Comparison of ENCODE assay signal across 1 cellular context in the genomic region with DNA sequence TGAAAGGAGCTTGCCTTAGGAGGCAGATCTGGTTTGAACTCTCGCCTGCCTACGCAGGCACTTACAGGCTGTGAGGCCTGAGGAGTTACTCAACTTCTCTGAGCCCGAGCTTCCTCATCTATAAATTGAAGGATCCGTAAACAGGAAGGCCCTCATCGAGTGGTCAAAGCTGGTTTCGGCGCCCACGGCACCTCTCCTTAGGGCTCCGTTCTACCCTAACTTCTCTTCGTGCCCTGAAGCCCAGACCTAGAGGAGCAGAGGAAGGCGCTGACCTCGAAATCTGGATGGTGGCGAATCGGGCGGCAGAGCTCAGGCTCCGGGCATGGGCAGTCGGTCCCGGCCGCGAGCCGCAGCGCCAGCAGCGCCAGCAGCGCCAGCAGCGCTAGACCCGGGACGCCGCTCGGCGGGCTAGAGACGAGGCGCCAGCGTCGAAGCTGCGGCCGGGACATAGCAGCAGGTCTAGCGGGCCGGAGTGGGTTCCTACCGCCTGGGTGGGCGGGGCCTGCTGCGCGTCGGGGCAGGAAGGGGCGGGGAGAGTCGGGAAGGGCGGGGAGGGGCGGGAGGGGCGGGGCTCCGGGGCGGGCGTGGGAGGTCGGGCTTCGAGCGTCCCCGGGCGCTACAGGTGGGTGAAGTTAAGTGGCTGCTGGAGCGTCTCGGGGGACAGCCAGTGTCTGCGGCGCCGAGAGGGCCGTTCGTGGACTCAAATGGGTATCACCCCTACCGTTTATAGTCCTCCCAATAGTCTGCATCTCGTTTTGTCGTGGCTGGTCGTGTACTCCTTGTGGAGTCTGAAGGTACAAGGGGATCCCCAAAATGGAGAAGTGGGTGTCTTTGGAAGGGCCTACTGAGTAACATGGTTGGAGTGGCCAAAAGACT.
TF ChIP-seq lines count a peak whose summit lies in the region.

A gene with protein sequence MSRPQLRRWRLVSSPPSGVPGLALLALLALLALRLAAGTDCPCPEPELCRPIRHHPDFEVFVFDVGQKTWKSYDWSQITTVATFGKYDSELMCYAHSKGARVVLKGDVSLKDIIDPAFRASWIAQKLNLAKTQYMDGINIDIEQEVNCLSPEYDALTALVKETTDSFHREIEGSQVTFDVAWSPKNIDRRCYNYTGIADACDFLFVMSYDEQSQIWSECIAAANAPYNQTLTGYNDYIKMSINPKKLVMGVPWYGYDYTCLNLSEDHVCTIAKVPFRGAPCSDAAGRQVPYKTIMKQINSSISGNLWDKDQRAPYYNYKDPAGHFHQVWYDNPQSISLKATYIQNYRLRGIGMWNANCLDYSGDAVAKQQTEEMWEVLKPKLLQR (minus strand): TSS at position 474 of the 876 bp plus-strand sequence. CDS start 25 bp downstream, at position 449.

TF ChIP-seq in K562, 482 proteins besides CTCF, POLR2A, EP300 and RAD21 (continued from another document and continues in another):
- TF ChIP-seq ARID4B (CRISPR knock-in tag; IDR thresholded peaks at IDR 0.05), result no peak
- no peak for TF ChIP-seq ZNF133 (CRISPR knock-in tag; IDR thresholded peaks at IDR 0.05)
- TF ChIP-seq RBM39 (optimal IDR thresholded peaks at IDR 0.05; ENCODE audit: low read depth, low read length), result peak; percentile 68
- TF ChIP-seq THAP7 (CRISPR knock-in tag; IDR thresholded peaks at IDR 0.05), result no peak
- no peak for TF ChIP-seq BMI1 (IDR thresholded peaks at IDR 0.05; ENCODE audit: low read length)
- 0 out of 2 replicates have a peak, but pooled peaks have one; percentile 45 for TF ChIP-seq ZNF431 (CRISPR knock-in tag; IDR thresholded peaks at IDR 0.05)
- TF ChIP-seq SMARCC2 (IDR thresholded peaks at IDR 0.05; ENCODE audit: low read depth), result peak; percentile 32; the same call in 1 of the 2 replicates
- no peak for TF ChIP-seq ZSCAN29 (IDR thresholded peaks at IDR 0.05)
- no peak for TF ChIP-seq ZNF584 (CRISPR knock-in tag; IDR thresholded peaks at IDR 0.05; ENCODE audit: low read depth)
- TF ChIP-seq TOE1 (IDR thresholded peaks at IDR 0.05; ENCODE audit: borderline replicate concordance), result no peak
- TF ChIP-seq TOE1 (CRISPR knock-in tag; IDR thresholded peaks at IDR 0.05; ENCODE audit: borderline replicate concordance, low read depth), result no peak
- no peak for TF ChIP-seq U2AF2 (optimal IDR thresholded peaks at IDR 0.05; ENCODE audit: low read depth, low read length)
- no peak for TF ChIP-seq ZBTB49 (CRISPR knock-in tag; IDR thresholded peaks at IDR 0.05; ENCODE audit: borderline replicate concordance)
- no peak for TF ChIP-seq THRA (IDR thresholded peaks at IDR 0.05)
- no peak for TF ChIP-seq ZNF263 (CRISPR knock-in tag; IDR thresholded peaks at IDR 0.05; ENCODE audit: borderline replicate concordance)
- TF ChIP-seq TEAD1 (CRISPR knock-in tag; IDR thresholded peaks at IDR 0.05), result peak in 1 of 2 experiments; percentile 84; a peak in 1 of 4 replicates
- TF ChIP-seq ZNF589 (CRISPR knock-in tag; IDR thresholded peaks at IDR 0.05; ENCODE audit: low read depth), result no peak
- TF ChIP-seq TEAD4 (IDR thresholded peaks at IDR 0.05; ENCODE audit: low read length), result 0 out of 2 replicates have a peak, but pooled peaks have one; percentile 4
- TF ChIP-seq TEAD4 (CRISPR knock-in tag; IDR thresholded peaks at IDR 0.05; ENCODE audit: borderline replicate concordance), result no peak
- TF ChIP-seq FOXK2 (conservative IDR thresholded peaks at IDR 0.05 in 1 of 2, IDR thresholded peaks at IDR 0.05 in 1 of 2; ENCODE audit: low read depth in 2 of 2), result peak in 1 of 2 experiments; percentile 46; a peak in 3 of 4 replicates
- TF ChIP-seq KLF10 (CRISPR knock-in tag; IDR thresholded peaks at IDR 0.05), result no peak
- TF ChIP-seq HNRNPUL1 (IDR thresholded peaks at IDR 0.05; ENCODE audit: low read length), result peak; percentile 41; the same call in 1 of the 2 replicates
- TF ChIP-seq DDX20 (tag; IDR thresholded peaks at IDR 0.05; ENCODE audit: low read depth), result no peak
- TF ChIP-seq, protein P1, sequence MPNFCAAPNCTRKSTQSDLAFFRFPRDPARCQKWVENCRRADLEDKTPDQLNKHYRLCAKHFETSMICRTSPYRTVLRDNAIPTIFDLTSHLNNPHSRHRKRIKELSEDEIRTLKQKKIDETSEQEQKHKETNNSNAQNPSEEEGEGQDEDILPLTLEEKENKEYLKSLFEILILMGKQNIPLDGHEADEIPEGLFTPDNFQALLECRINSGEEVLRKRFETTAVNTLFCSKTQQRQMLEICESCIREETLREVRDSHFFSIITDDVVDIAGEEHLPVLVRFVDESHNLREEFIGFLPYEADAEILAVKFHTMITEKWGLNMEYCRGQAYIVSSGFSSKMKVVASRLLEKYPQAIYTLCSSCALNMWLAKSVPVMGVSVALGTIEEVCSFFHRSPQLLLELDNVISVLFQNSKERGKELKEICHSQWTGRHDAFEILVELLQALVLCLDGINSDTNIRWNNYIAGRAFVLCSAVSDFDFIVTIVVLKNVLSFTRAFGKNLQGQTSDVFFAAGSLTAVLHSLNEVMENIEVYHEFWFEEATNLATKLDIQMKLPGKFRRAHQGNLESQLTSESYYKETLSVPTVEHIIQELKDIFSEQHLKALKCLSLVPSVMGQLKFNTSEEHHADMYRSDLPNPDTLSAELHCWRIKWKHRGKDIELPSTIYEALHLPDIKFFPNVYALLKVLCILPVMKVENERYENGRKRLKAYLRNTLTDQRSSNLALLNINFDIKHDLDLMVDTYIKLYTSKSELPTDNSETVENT (CRISPR knock-in tag; IDR thresholded peaks at IDR 0.05), result 0 out of 2 replicates have a peak, but pooled peaks have one; percentile 58
- TF ChIP-seq NCOA4 (IDR thresholded peaks at IDR 0.05; ENCODE audit: partially characterized antibody), result no peak
- no peak; the same call in 1 of the 2 replicates for TF ChIP-seq ATF7 (IDR thresholded peaks at IDR 0.05)
- no peak for TF ChIP-seq MTF1 (CRISPR knock-in tag; IDR thresholded peaks at IDR 0.05; ENCODE audit: borderline replicate concordance)
- TF ChIP-seq, protein P2, sequence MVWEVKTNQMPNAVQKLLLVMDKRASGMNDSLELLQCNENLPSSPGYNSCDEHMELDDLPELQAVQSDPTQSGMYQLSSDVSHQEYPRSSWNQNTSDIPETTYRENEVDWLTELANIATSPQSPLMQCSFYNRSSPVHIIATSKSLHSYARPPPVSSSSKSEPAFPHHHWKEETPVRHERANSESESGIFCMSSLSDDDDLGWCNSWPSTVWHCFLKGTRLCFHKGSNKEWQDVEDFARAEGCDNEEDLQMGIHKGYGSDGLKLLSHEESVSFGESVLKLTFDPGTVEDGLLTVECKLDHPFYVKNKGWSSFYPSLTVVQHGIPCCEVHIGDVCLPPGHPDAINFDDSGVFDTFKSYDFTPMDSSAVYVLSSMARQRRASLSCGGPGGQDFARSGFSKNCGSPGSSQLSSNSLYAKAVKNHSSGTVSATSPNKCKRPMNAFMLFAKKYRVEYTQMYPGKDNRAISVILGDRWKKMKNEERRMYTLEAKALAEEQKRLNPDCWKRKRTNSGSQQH (CRISPR knock-in tag; IDR thresholded peaks at IDR 0.05), result no peak
- TF ChIP-seq PTBP1 (IDR thresholded peaks at IDR 0.05; ENCODE audit: low read depth, low read length), result peak; percentile 28; the same call in 1 of the 2 replicates
- peak; percentile 82; the same call in 1 of the 2 replicates for TF ChIP-seq ETS1 (conservative IDR thresholded peaks at IDR 0.05; ENCODE audit: control insufficient read depth, low read depth, low read length)
- no peak for TF ChIP-seq ELK3 (CRISPR knock-in tag; IDR thresholded peaks at IDR 0.05)
- no peak for TF ChIP-seq JUN (IDR thresholded peaks at IDR 0.05; ENCODE audit: borderline replicate concordance, low read depth, low read length)
- no peak for TF ChIP-seq JUN (CRISPR knock-in tag; IDR thresholded peaks at IDR 0.05; ENCODE audit: borderline replicate concordance)
- TF ChIP-seq ZZZ3 (IDR thresholded peaks at IDR 0.05), result no peak
- TF ChIP-seq FOS (IDR thresholded peaks at IDR 0.05; ENCODE audit: extremely low read depth, insufficient read length), result no peak
- no peak for TF ChIP-seq SMC3 (conservative IDR thresholded peaks at IDR 0.05; ENCODE audit: insufficient read depth, low read depth, low read length)
- TF ChIP-seq ASH1L (IDR thresholded peaks at IDR 0.05; ENCODE audit: borderline replicate concordance, low read depth, partially characterized antibody), result no peak
- TF ChIP-seq POLR3G (IDR thresholded peaks at IDR 0.05; ENCODE audit: extremely low read depth, insufficient read length, insufficient replicate concordance), result no peak
- TF ChIP-seq NFYB (IDR thresholded peaks at IDR 0.05; ENCODE audit: extremely low read depth, insufficient read length), result no peak
- TF ChIP-seq MLX (CRISPR knock-in tag; conservative IDR thresholded peaks at IDR 0.05), result no peak
- no peak for TF ChIP-seq TSC22D4 (tag; IDR thresholded peaks at IDR 0.05)
- no peak for TF ChIP-seq HDGF (IDR thresholded peaks at IDR 0.05)
